In genomic region chrX:109440475-109440874, GRCh38 we compare ENCODE assay signal across 1 cellular context.
TF ChIP-seq lines count a peak whose summit lies in the region.

No MANE protein-coding gene starts in this region.

TF ChIP-seq in HepG2, 621 proteins besides CTCF, POLR2A, EP300 and RAD21 (continued from another document):
- TF ChIP-seq ZBTB33 (CRISPR knock-in tag; IDR thresholded peaks at IDR 0.05) (no peak), SALL2 (CRISPR knock-in tag; IDR thresholded peaks at IDR 0.05) (no peak)
